In genomic region chr10:11472158-11472753, GRCh38 we compare ENCODE assay signal across 9 cellular contexts.
DNase-seq lines count a peak whose midpoint lies in the region; ATAC-seq, FAIRE-seq and TF ChIP-seq lines count a peak whose summit lies in the region.
"Had no signal": no experiment of that assay in that cellular context is flagged by ENCODE, and none has a peak within 500 bp of the region (broad histone marks: within the 10 kb centered on the region; RNA-seq: fewer than 3 reads in every experiment).

No MANE protein-coding gene starts in this region.

- ATAC-seq in GM21381 (IDR thresholded peaks at IDR 0.05; ENCODE audit: unreplicated experiment): peak; percentile 60
- no peak for ATAC-seq in HG02973 (IDR thresholded peaks at IDR 0.05; ENCODE audit: unreplicated experiment)

- no peaks in the 10 kb centered on the region for H4K20me1 ChIP-seq in hepatocyte (ENCODE audit: insufficient read depth, poor library complexity, severe bottlenecking)

- no peak overlapping the region for H3K27ac ChIP-seq in hepatocyte

- H3K4me2 ChIP-seq in hepatocyte: no peak overlapping the region

- no peak overlapping the region for H3K4me3 ChIP-seq in hepatocyte

- WGBS in hepatocyte (ENCODE audit: low lambda C conversion rate, missing lambda C conversion rate): 40% methylated on average over 8 of the region's 8 CpGs

- H3K36me3 ChIP-seq in hepatocyte (replicated peaks; ENCODE audit: insufficient read depth, low read depth): no peaks in the 10 kb centered on the region

- FAIRE-seq in D721Med (lab: Jason Lieb, UNC): no peak
- FAIRE-seq: TTC549 had no signal

- TF ChIP-seq CTCF in D721Med (IDR thresholded peaks at IDR 0.05; ENCODE audit: insufficient read depth, missing control alignments) (peak; percentile 91), hepatocyte (IDR thresholded peaks at IDR 0.05; ENCODE audit: poor library complexity) (peak; percentile 84)

- H3K79me2 ChIP-seq in hepatocyte: no peaks in the 10 kb centered on the region

- no peaks in the 10 kb centered on the region for H3K4me1 ChIP-seq in hepatocyte (ENCODE audit: insufficient read depth)

- no peaks in the 10 kb centered on the region for H3K27me3 ChIP-seq in hepatocyte

- no peak overlapping the region for H2AFZ ChIP-seq in hepatocyte

- DNase-seq in D721Med (ENCODE audit: insufficient read length, low spot score): peak; percentile 28
- peak; percentile 47 for DNase-seq in LHCN-M2 (ENCODE audit: low read depth)
- DNase-seq in T-helper 1 cell: peak; percentile 29 to 64 (median 50)
- peak in 41 of 56 donors; percentile 3 to 68 (median 33) for DNase-seq in amygdala (lab: John Stamatoyannopoulos, UW)
- peak; percentile 76 for DNase-seq in hepatocyte (ENCODE audit: low spot score)
- DNase-seq in smooth muscle cell of the brain vasculature (ENCODE audit: low read depth, low spot score): peak; percentile 23

- no peaks in the 10 kb centered on the region for H3K9me3 ChIP-seq in hepatocyte (ENCODE audit: low read depth)

- H3K9me2 ChIP-seq in hepatocyte (replicated peaks; ENCODE audit: insufficient read depth): no peaks in the 10 kb centered on the region

Comparison
In these comparisons a context has a peak if more than half of its experiments do, and no peak if none do; other contexts are left out.
1. DNase-seq: peak in every context shown above with its lines; median percentile 76 in hepatocyte; 50 in T-helper 1 cell; 47 in LHCN-M2; 33 in amygdala; 28 in D721Med; 23 in smooth muscle cell of the brain vasculature.